Comparison of ENCODE assay signal across 8 cellular contexts in genomic region chr1:172154571-172154970, GRCh38.
DNase-seq lines count a peak whose midpoint lies in the region; ATAC-seq and TF ChIP-seq lines count a peak whose summit lies in the region.

No MANE protein-coding gene starts in this region.

- peak overlapping the region in 7 of 12 donors; percentile 4 to 82 (median 15) for H3K27ac ChIP-seq in heart left ventricle
- peak overlapping the region; percentile 20 to 63 for H3K27ac ChIP-seq in left lung
- H3K27ac ChIP-seq in stomach, result peak overlapping the region in 2 of 5 donors; percentile 23 to 35

- intact Hi-C loops in heart left ventricle (cut with DNase I) (no loop called here), Right ventricle myocardium inferior (cut with DNase I) (no loop called here), activated B cell treated with CpG ODN at 0.5 μM for 24 hours (cut with micrococcal nuclease) (loop anchor here (1.0 kb wide), 1 partner anchor 27 kb away; no protein-coding TSS in a partner anchor), left lung (cut with DNase I) (no loop called here), stomach (cut with DNase I; ENCODE audit: low total_unique reads) (no loop called here)

- H3K36me3 ChIP-seq in heart left ventricle (no peaks in the 10 kb centered on the region), left lung (no peaks in the 10 kb centered on the region), stomach (no peaks in the 10 kb centered on the region)

- no peak for DNase-seq in heart left ventricle
- no peak for DNase-seq in Right ventricle myocardium inferior (ENCODE audit: missing footprints)
- no peak for DNase-seq in activated B cell treated with CpG ODN at 0.5 μM for 24 hours
- DNase-seq in left lung, result no peak
- no peak for DNase-seq in NCI-H69 (lab: John Stamatoyannopoulos, UW)
- no peak for DNase-seq in HUDEP-2 (lab: John Stamatoyannopoulos, UW; ENCODE audit: unreplicated experiment in 76 of 76)
- DNase-seq in stomach, result no peak

- H3K4me1 ChIP-seq in heart left ventricle, result peaks cover 0 to 16% (median 2%) of the 10 kb centered on the region in 12 donors
- H3K4me1 ChIP-seq in left lung, result peaks cover 0 to 10% of the 10 kb centered on the region in 2 donors
- H3K4me1 ChIP-seq in stomach, result peaks cover 0 to 6% (median 0%) of the 10 kb centered on the region in 4 donors

- peak overlapping the region; percentile 67 for H3K4me3 Mint-ChIP-seq in activated B cell treated with CpG ODN at 0.5 μM for 24 hours

- no peak for TF ChIP-seq EP300 in stomach (IDR thresholded peaks at IDR 0.05)

- H3K4me1 Mint-ChIP-seq in activated B cell treated with CpG ODN at 0.5 μM for 24 hours, result peaks cover 31% of the 10 kb centered on the region

- 25 to 38% (median 28%) methylated on average over 2 of the region's 2 CpGs for WGBS in heart left ventricle, 4 donors
- WGBS in stomach, 5 donors, result 40 to 51% (median 45%) methylated on average over 2 of the region's 2 CpGs

- no peaks in the 10 kb centered on the region for H3K27me3 ChIP-seq in heart left ventricle
- H3K27me3 ChIP-seq in left lung, result no peaks in the 10 kb centered on the region
- H3K27me3 ChIP-seq in stomach, result no peaks in the 10 kb centered on the region

- peak overlapping the region; percentile 89 for H3K27ac Mint-ChIP-seq in activated B cell treated with CpG ODN at 0.5 μM for 24 hours

- H3K4me3 ChIP-seq in heart left ventricle (peak overlapping the region in 1 of 12 donors; percentile 18), left lung (no peak overlapping the region), stomach (no peak overlapping the region)

- no peaks in the 10 kb centered on the region for H3K9me3 ChIP-seq in heart left ventricle
- H3K9me3 ChIP-seq in left lung, result no peaks in the 10 kb centered on the region
- no peaks in the 10 kb centered on the region for H3K9me3 ChIP-seq in stomach

- H3K36me3 Mint-ChIP-seq in activated B cell treated with CpG ODN at 0.5 μM for 24 hours (ENCODE audit: low read depth), result no peaks in the 10 kb centered on the region

- peaks cover 2% of the 10 kb centered on the region for H3K9me3 Mint-ChIP-seq in activated B cell treated with CpG ODN at 0.5 μM for 24 hours

- TF ChIP-seq POLR2A in heart left ventricle (IDR thresholded peaks at IDR 0.05), result no peak
- no peak for TF ChIP-seq POLR2A in stomach (IDR thresholded peaks at IDR 0.05)

- H3K27me3 Mint-ChIP-seq in activated B cell treated with CpG ODN at 0.5 μM for 24 hours, result no peaks in the 10 kb centered on the region

- TF ChIP-seq CTCF in heart left ventricle (IDR thresholded peaks at IDR 0.05), result no peak
- no peak for TF ChIP-seq CTCF in activated B cell treated with CpG ODN at 0.5 μM for 24 hours (IDR thresholded peaks at IDR 0.05)
- TF ChIP-seq CTCF in left lung (IDR thresholded peaks at IDR 0.05), result no peak
- no peak for TF ChIP-seq CTCF in stomach (IDR thresholded peaks at IDR 0.05)

- ATAC-seq in heart left ventricle, result peak; percentile 20 to 90 (median 69)
- ATAC-seq in Right ventricle myocardium inferior, result no peak
- ATAC-seq in HG03097 (IDR thresholded peaks at IDR 0.05; ENCODE audit: low FRiP score, unreplicated experiment), result peak; percentile 84
- peak; percentile 83 for ATAC-seq in activated B cell treated with CpG ODN at 0.5 μM for 24 hours (ENCODE audit: low read depth)
- ATAC-seq in left lung, result peak; percentile 62

- POLR2A ChIA-PET in activated B cell treated with CpG ODN at 0.5 μM for 24 hours (lab: Charles Lee), result interaction anchor here (1.8 kb wide), 1 partner anchor 26 kb away, joined by 7 read pairs; no protein-coding TSS in a partner anchor

- CTCF ChIA-PET in activated B cell treated with CpG ODN at 0.5 μM for 24 hours (lab: Charles Lee), result interaction anchor here (1.5 to 2.2 kb wide), 3 partner anchors 64 to 245 kb away, joined by 3 to 6 read pairs (median 6); no protein-coding TSS in a partner anchor
